ENCODE assay signal across 17 cellular contexts in the genomic region with DNA sequence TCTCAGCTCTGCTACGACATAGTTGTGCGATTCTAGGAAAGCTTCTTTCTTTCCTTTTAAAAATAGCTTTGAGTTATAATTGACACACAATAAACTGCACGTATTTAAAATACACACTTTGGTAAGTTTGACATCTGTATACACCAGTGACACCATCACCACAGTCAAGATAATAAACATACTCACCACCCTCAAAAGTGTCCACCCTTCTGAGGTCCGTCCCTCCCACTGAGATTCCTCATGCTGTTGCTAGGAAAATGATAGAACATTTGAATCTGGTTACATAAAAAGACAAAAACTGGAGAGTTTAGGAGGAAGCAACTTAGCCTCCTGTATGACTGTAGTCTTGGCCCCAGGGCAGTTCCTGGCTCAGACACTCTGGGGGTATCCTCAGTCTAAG. TPM values are rescaled to one million over a fixed set of nuclear protein-coding genes. Genes with fewer than 3 reads are reported as not detected.
"Had no signal": no experiment of that assay in that cellular context is flagged by ENCODE, and none has a peak within 500 bp of the region (broad histone marks: within the 10 kb centered on the region; RNA-seq: fewer than 3 reads in every experiment).

No MANE protein-coding gene starts in this region.

- H3K4me1 Mint-ChIP-seq: activated T-helper 17 cell treated with anti-CD3 and anti-CD28 coated beads, Interleukin-2, amount 50 U/mL, for 72 hours had no signal

- H3K9me3 Mint-ChIP-seq: activated T-helper 17 cell treated with anti-CD3 and anti-CD28 coated beads, Interleukin-2, amount 50 U/mL, for 72 hours; nephron; stimulated activated naive CD8-positive, alpha-beta T cell treated with anti-CD3 and anti-CD28 coated beads, Interleukin-15, Interleukin-2, amounts not matched to agents 100 ng/mL and 50 ng/mL, for 24 hours had no signal

- H3K4me3 Mint-ChIP-seq: activated T-helper 17 cell treated with anti-CD3 and anti-CD28 coated beads, Interleukin-2, amount 50 U/mL, for 72 hours; nephron; stimulated activated naive CD8-positive, alpha-beta T cell treated with anti-CD3 and anti-CD28 coated beads, Interleukin-15, Interleukin-2, amounts not matched to agents 100 ng/mL and 50 ng/mL, for 24 hours had no signal

- H3K4me1 ChIP-seq: esophagus muscularis mucosa, suprapubic skin had no signal

- H3K36me3 ChIP-seq: esophagus muscularis mucosa, suprapubic skin had no signal

- H3K27ac ChIP-seq: esophagus muscularis mucosa, foreskin keratinocyte, skin epidermis, suprapubic skin had no signal

- ATAC-seq: activated T-helper 17 cell treated with anti-CD3 and anti-CD28 coated beads, Interleukin-2, amount 50 U/mL, for 72 hours had no signal

- H3K27me3 Mint-ChIP-seq: activated T-helper 17 cell treated with anti-CD3 and anti-CD28 coated beads, Interleukin-2, amount 50 U/mL, for 72 hours; stimulated activated naive CD8-positive, alpha-beta T cell treated with anti-CD3 and anti-CD28 coated beads, Interleukin-15, Interleukin-2, amounts not matched to agents 100 ng/mL and 50 ng/mL, for 24 hours had no signal

- H3K27ac Mint-ChIP-seq: activated T-helper 17 cell treated with anti-CD3 and anti-CD28 coated beads, Interleukin-2, amount 50 U/mL, for 72 hours; stimulated activated naive CD8-positive, alpha-beta T cell treated with anti-CD3 and anti-CD28 coated beads, Interleukin-15, Interleukin-2, amounts not matched to agents 100 ng/mL and 50 ng/mL, for 24 hours had no signal

- DNase-seq: activated CD4-positive, alpha-beta T cell treated with anti-CD3 and anti-CD28 coated beads, Interleukin-2, amount 50 U/mL, for 4 hours; activated CD4-positive, CD25-positive, alpha-beta regulatory T cell treated with anti-CD3 and anti-CD28 coated beads, Interleukin-2, amount 50 U/mL, for 72 hours; activated naive CD4-positive, alpha-beta T cell treated with Interleukin-2 at 50 U/mL for 16 hours; kidney glomerular epithelial cell; mesendoderm; occipital lobe; right cardiac atrium; T1000; trophoblast cell had no signal

- H3K9me3 ChIP-seq: esophagus muscularis mucosa, suprapubic skin had no signal

- H3K27me3 ChIP-seq: esophagus muscularis mucosa, foreskin keratinocyte, suprapubic skin had no signal

- H3K4me3 ChIP-seq: esophagus muscularis mucosa, skin epidermis, suprapubic skin had no signal

RNA-seq across cellular contexts. Expression of gene S100Z, which starts 17.2 kb away (rescaled TPM):
- total RNA-seq: cardiac septum, esophagus muscularis mucosa, foreskin keratinocyte, right cardiac atrium, suprapubic skin had no signal
- polyA plus RNA-seq: foreskin keratinocyte, right cardiac atrium had no signal
